In genomic region chr1:118948351-118948750, GRCh38 we compare ENCODE assay signal across 24 cellular contexts. TPM values are rescaled to one million over a fixed set of nuclear protein-coding genes. Genes with fewer than 3 reads are reported as not detected.
"Had no signal": no experiment of that assay in that cellular context is flagged by ENCODE, and none has a peak within 500 bp of the region (broad histone marks: within the 10 kb centered on the region; RNA-seq: fewer than 3 reads in every experiment).

No MANE protein-coding gene starts in this region.

- ATAC-seq: activated CD8-positive, alpha-beta T cell treated with anti-CD3 and anti-CD28 coated beads for 36 hours; body of pancreas; gastroesophageal sphincter; mucosa of descending colon; naive thymus-derived CD8-positive, alpha-beta T cell; WTC11 had no signal

- H3K27ac ChIP-seq: body of pancreas, colonic mucosa, gastroesophageal sphincter, ovary, sigmoid colon had no signal

- H3K4me1 ChIP-seq: body of pancreas, colonic mucosa, gastroesophageal sphincter, sigmoid colon had no signal

- H3K27me3 ChIP-seq: body of pancreas, colonic mucosa, gastroesophageal sphincter, ovary, sigmoid colon had no signal

- DNase-seq: activated CD4-positive, alpha-beta T cell treated with anti-CD3 and anti-CD28 coated beads, Interleukin-2, amount 10 ng/mL, durations not matched to agents 24 days and 14 days; activated CD8-positive, alpha-beta T cell treated with anti-CD3 and anti-CD28 coated beads for 36 hours; activated naive CD4-positive, alpha-beta T cell treated with Interleukin-2 at 50 U/mL for 16 hours; activated naive CD8-positive, alpha-beta T cell treated with anti-CD3 and anti-CD28 coated beads, Interleukin-2, amount 10 ng/mL, durations not matched to agents 7 days and 5 days; activated T-cell treated with anti-CD3 and anti-CD28 coated beads, Interleukin-2, amount 50 U/mL, for 24 hours; amygdala; body of pancreas; central memory CD4-positive, alpha-beta T cell; colonic mucosa; erythroblast; mucosa of descending colon; naive thymus-derived CD8-positive, alpha-beta T cell; ovary; sigmoid colon; stimulated activated CD4-positive, alpha-beta T cell treated with anti-CD3 and anti-CD28 coated beads, Interleukin-12 subunit alpha, Interleukin-12 subunit beta, amount 100 ng/mL, for 4 hours; stimulated activated CD4-positive, alpha-beta T cell treated with anti-CD3 and anti-CD28 coated beads, Interleukin-1b, Interleukin-23, amount 100 ng/mL, for 48 hours; stimulated activated CD8-positive, alpha-beta memory T cell treated with anti-CD3 and anti-CD28 coated beads, Interleukin-4, amount 100 ng/mL, for 48 hours; stimulated activated naive CD4-positive, alpha-beta T cell had no signal

- H3K4me3 ChIP-seq: body of pancreas, colonic mucosa, gastroesophageal sphincter, mucosa of descending colon, ovary, sigmoid colon had no signal

- H3K9me3 ChIP-seq: body of pancreas, colonic mucosa, gastroesophageal sphincter, mucosa of descending colon, ovary, sigmoid colon had no signal

- H3K36me3 ChIP-seq: colonic mucosa, gastroesophageal sphincter, ovary, sigmoid colon had no signal

RNA-seq across cellular contexts. Expression of gene TBX15, which starts 39.8 kb away (rescaled TPM):
- total RNA-seq: activated CD4-positive, alpha-beta T cell treated with anti-CD3 and anti-CD28 coated beads, Interleukin-2, amount 10 ng/mL, durations not matched to agents 24 days and 14 days; activated CD8-positive, alpha-beta T cell treated with anti-CD3 and anti-CD28 coated beads for 36 hours; activated naive CD8-positive, alpha-beta T cell treated with anti-CD3 and anti-CD28 coated beads, Interleukin-2, amount 10 ng/mL, durations not matched to agents 7 days and 5 days; activated T-helper 2 cell treated with anti-CD3 and anti-CD28 coated beads, Interferon-gamma antibody, Interleukin-2, Interleukin-4, amounts not matched to agents 10 μg/mL and 5 μg/mL and 100 μg/mL, durations not matched to agents 14 hours and 24 hours and 36 hours; body of pancreas; mucosa of descending colon; naive thymus-derived CD8-positive, alpha-beta T cell; pulmonary artery endothelial cell; T-helper 2 cell treated with Interferon-gamma antibody and Interleukin-4, amounts not matched to agents 100 ng/mL and 5 ng/mL, for 36 hours; ureter had no signal
- polyA plus RNA-seq: naive thymus-derived CD8-positive, alpha-beta T cell had no signal
